Comparison of ENCODE assay signal across 15 cellular contexts in the genomic region with DNA sequence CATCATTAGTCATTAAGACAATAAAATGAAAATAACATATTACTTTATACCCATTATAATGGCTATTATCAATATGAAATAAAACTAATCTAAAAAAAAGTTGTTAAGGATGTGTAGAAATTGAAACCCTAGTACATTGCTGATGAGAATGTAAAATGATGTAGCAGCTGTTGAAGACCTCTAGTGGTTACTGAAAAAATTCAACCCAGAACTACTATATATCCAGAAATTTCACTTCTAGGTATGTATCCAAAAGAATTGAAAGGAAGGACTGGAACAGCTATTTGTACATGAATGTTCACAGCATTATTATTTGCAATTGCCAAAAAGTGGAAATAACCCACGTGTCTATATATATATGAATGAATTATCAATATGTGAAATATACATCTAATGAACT.
"Had no signal": no experiment of that assay in that cellular context is flagged by ENCODE, and none has a peak within 500 bp of the region (broad histone marks: within the 10 kb centered on the region; RNA-seq: fewer than 3 reads in every experiment).

No MANE protein-coding gene starts in this region.

- H3K36me3 ChIP-seq: heart right ventricle, uterus had no signal

- H3K27me3 Mint-ChIP-seq: activated CD4-positive, alpha-beta memory T cell treated with anti-CD3 and anti-CD28 coated beads for 36 hours; activated naive CD8-positive, alpha-beta T cell treated with anti-CD3 and anti-CD28 coated beads for 36 hours; stimulated activated naive CD8-positive, alpha-beta T cell treated with anti-CD3 and anti-CD28 coated beads, Interleukin-15, amount 100 ng/mL, for 72 hours had no signal

- DNase-seq: activated CD4-positive, alpha-beta memory T cell treated with anti-CD3 and anti-CD28 coated beads for 36 hours; activated gamma-delta T cell; activated naive CD8-positive, alpha-beta T cell treated with anti-CD3 and anti-CD28 coated beads for 36 hours; activated T-cell treated with anti-CD3 and anti-CD28 coated beads, Interleukin-2, amount 50 U/mL, for 4 hours; anterior cingulate cortex; heart right ventricle; mesenchymal stem cell; nephron progenitor cell; retina; stimulated activated CD4-positive, alpha-beta T cell treated with anti-CD3 and anti-CD28 coated beads, Interleukin-4, amount 100 ng/mL, for 4 hours; stimulated activated naive CD8-positive, alpha-beta T cell treated with anti-CD3 and anti-CD28 coated beads, Interleukin-15, amount 100 ng/mL, for 72 hours; T-helper 9 cell; uterus had no signal

- FAIRE-seq: endothelial cell of umbilical vein had no signal

- H3K9me3 ChIP-seq: heart right ventricle, uterus had no signal

- H3K4me1 ChIP-seq: heart right ventricle, uterus had no signal

- H3K4me1 Mint-ChIP-seq: activated naive CD8-positive, alpha-beta T cell treated with anti-CD3 and anti-CD28 coated beads for 36 hours; nephron progenitor cell; stimulated activated naive CD8-positive, alpha-beta T cell treated with anti-CD3 and anti-CD28 coated beads, Interleukin-15, amount 100 ng/mL, for 72 hours had no signal

- H3K27me3 ChIP-seq: heart right ventricle had no signal

- H3K4me3 Mint-ChIP-seq: activated CD4-positive, alpha-beta memory T cell treated with anti-CD3 and anti-CD28 coated beads for 36 hours; activated naive CD8-positive, alpha-beta T cell treated with anti-CD3 and anti-CD28 coated beads for 36 hours; activated T-cell treated with anti-CD3 and anti-CD28 coated beads, Interleukin-2, amount 50 U/mL, for 4 hours; nephron progenitor cell; stimulated activated naive CD8-positive, alpha-beta T cell treated with anti-CD3 and anti-CD28 coated beads, Interleukin-15, amount 100 ng/mL, for 72 hours had no signal

- ATAC-seq: activated T-cell treated with anti-CD3 and anti-CD28 coated beads, Interleukin-2, amount 50 U/mL, for 4 hours; heart right ventricle; left lobe of liver; stimulated activated naive CD8-positive, alpha-beta T cell treated with anti-CD3 and anti-CD28 coated beads, Interleukin-15, amount 100 ng/mL, for 72 hours had no signal

- H3K9me3 Mint-ChIP-seq: activated naive CD8-positive, alpha-beta T cell treated with anti-CD3 and anti-CD28 coated beads for 36 hours; activated T-cell treated with anti-CD3 and anti-CD28 coated beads, Interleukin-2, amount 50 U/mL, for 4 hours; nephron progenitor cell; stimulated activated naive CD8-positive, alpha-beta T cell treated with anti-CD3 and anti-CD28 coated beads, Interleukin-15, amount 100 ng/mL, for 72 hours had no signal

- H3K36me3 Mint-ChIP-seq: activated CD4-positive, alpha-beta memory T cell treated with anti-CD3 and anti-CD28 coated beads for 36 hours; activated naive CD8-positive, alpha-beta T cell treated with anti-CD3 and anti-CD28 coated beads for 36 hours had no signal

- H3K27ac Mint-ChIP-seq: activated CD4-positive, alpha-beta memory T cell treated with anti-CD3 and anti-CD28 coated beads for 36 hours; activated naive CD8-positive, alpha-beta T cell treated with anti-CD3 and anti-CD28 coated beads for 36 hours; nephron progenitor cell; stimulated activated naive CD8-positive, alpha-beta T cell treated with anti-CD3 and anti-CD28 coated beads, Interleukin-15, amount 100 ng/mL, for 72 hours had no signal

- H3K4me3 ChIP-seq: heart right ventricle, uterus had no signal

- H3K27ac ChIP-seq: heart right ventricle, uterus had no signal
